ENCODE assay signal across 8 cellular contexts in the genomic region with DNA sequence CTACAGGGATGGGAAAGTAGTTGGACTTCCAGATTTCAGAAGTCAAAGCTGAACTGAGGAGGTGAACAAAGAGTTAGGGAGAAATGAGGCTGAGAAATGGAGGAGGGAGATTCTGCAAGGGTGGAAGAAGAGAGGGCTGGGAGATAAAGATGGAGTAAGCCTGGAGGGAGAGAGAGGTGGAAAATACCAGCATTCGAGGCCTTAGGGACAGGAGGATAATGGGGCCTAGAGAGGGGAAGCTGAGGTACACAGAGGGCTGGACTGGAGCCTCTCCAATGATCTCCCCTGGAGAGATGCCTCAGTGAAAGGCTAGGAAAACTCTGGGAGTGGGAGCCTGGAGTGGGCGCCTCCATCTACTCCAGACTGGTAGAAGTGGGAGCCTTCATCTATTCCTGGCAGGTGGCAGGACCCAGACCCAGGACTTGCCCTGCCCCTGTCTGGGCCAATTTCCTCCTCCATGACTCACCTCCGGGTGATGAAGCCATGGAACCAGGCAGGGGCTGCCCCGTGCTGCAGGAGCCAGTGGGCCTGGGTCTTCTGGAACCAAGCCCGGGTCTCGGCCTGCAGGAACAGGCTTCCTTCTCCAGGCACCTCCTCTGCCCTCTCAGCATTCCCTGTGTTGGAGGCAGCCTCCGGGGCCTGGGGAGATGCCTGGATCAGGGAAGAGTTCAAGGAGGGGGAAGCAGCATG. TPM values are rescaled to one million over a fixed set of nuclear protein-coding genes. Genes with fewer than 3 reads are reported as not detected.
DNase-seq lines count a peak whose midpoint lies in the region; ATAC-seq and TF ChIP-seq lines count a peak whose summit lies in the region.

No MANE protein-coding gene starts in this region.

- peaks cover 3% of the 10 kb centered on the region for H3K9me3 Mint-ChIP-seq in activated naive CD8-positive, alpha-beta T cell treated with anti-CD3 and anti-CD28 coated beads, Interleukin-2, amount 50 U/mL, for 24 hours
- H3K9me3 Mint-ChIP-seq in type B pancreatic cell: no peaks in the 10 kb centered on the region

- no peaks in the 10 kb centered on the region for H3K27me3 Mint-ChIP-seq in activated naive CD8-positive, alpha-beta T cell treated with anti-CD3 and anti-CD28 coated beads, Interleukin-2, amount 50 U/mL, for 24 hours
- peaks cover 47% of the 10 kb centered on the region for H3K27me3 Mint-ChIP-seq in type B pancreatic cell

- ATAC-seq in activated naive CD8-positive, alpha-beta T cell treated with anti-CD3 and anti-CD28 coated beads, Interleukin-2, amount 50 U/mL, for 24 hours: no peak

- DNase-seq in DMS53 (lab: John Stamatoyannopoulos, UW) (peak; percentile 27), DMS53 treated with DMSO at 0.1 percent for 48 hours (lab: John Stamatoyannopoulos, UW; ENCODE audit: unreplicated experiment) (no peak), lung microvascular endothelial cell (ENCODE audit: low read depth in 2 of 2) (peak; percentile 18 to 46), type B pancreatic cell (ENCODE audit: extremely low spot score, unreplicated experiment) (no peak), 8988T (no peak), SKM-1 treated with dmso at 0.1 percent for 144 hours (lab: John Stamatoyannopoulos, UW; ENCODE audit: unreplicated experiment) (no peak), DMS 273 treated with DMSO at 0.1 percent for 48 hours (lab: John Stamatoyannopoulos, UW) (no peak)
- peak; percentile 59 for DNase-seq in activated naive CD8-positive, alpha-beta T cell treated with anti-CD3 and anti-CD28 coated beads, Interleukin-2, amount 50 U/mL, for 24 hours

- peak overlapping the region; percentile 96 for H3K27ac Mint-ChIP-seq in activated naive CD8-positive, alpha-beta T cell treated with anti-CD3 and anti-CD28 coated beads, Interleukin-2, amount 50 U/mL, for 24 hours
- peak overlapping the region; percentile 62 for H3K27ac Mint-ChIP-seq in type B pancreatic cell

- H3K4me1 Mint-ChIP-seq in activated naive CD8-positive, alpha-beta T cell treated with anti-CD3 and anti-CD28 coated beads, Interleukin-2, amount 50 U/mL, for 24 hours: peaks cover 74% of the 10 kb centered on the region
- H3K4me1 Mint-ChIP-seq in type B pancreatic cell (ENCODE audit: unreplicated experiment): peaks cover 25% of the 10 kb centered on the region

- TF ChIP-seq CTCF in type B pancreatic cell (conservative IDR thresholded peaks at IDR 0.05): no peak

- H3K36me3 Mint-ChIP-seq in activated naive CD8-positive, alpha-beta T cell treated with anti-CD3 and anti-CD28 coated beads, Interleukin-2, amount 50 U/mL, for 24 hours (ENCODE audit: low read depth): peaks cover 70% of the 10 kb centered on the region
- no peaks in the 10 kb centered on the region for H3K36me3 Mint-ChIP-seq in type B pancreatic cell

- H3K4me3 Mint-ChIP-seq in activated naive CD8-positive, alpha-beta T cell treated with anti-CD3 and anti-CD28 coated beads, Interleukin-2, amount 50 U/mL, for 24 hours: peak overlapping the region; percentile 91
- peak overlapping the region; percentile 78 for H3K4me3 Mint-ChIP-seq in type B pancreatic cell

RNA-seq across cellular contexts. Expression of gene SH2D2A, which starts 1.9 kb away (rescaled TPM):
- under 0.01 TPM in 1 of 2 replicates, not detected in the other for total RNA-seq in lung microvascular endothelial cell
- 0.48 and 2.2 TPM in 2 replicates for total RNA-seq in type B pancreatic cell (ENCODE audit: low replicate concordance)

RNA-seq across cellular contexts. Expression of gene INSRR, which starts 44.2 kb away (rescaled TPM):
- not detected in 2 replicates for total RNA-seq in lung microvascular endothelial cell
- 1.7 TPM in 1 of 2 replicates, not detected in the other for total RNA-seq in type B pancreatic cell (ENCODE audit: low replicate concordance)

RNA-seq across cellular contexts. Expression of gene NTRK1, which starts 45.9 kb away (rescaled TPM):
- total RNA-seq in lung microvascular endothelial cell: not detected in 2 replicates
- 0.12 and 6.6 TPM in 2 replicates for total RNA-seq in type B pancreatic cell (ENCODE audit: low replicate concordance)

RNA-seq across cellular contexts. Expression of gene PRCC, which starts 47.4 kb away (rescaled TPM):
- 6.8 and 9.3 TPM in 2 replicates for total RNA-seq in lung microvascular endothelial cell
- total RNA-seq in type B pancreatic cell (ENCODE audit: low replicate concordance): 79.1 and 81.8 TPM in 2 replicates

Comparison
In these comparisons a context has a peak if more than half of its experiments do, and no peak if none do; other contexts are left out.
1. DNase-seq: peak in DMS53 (single experiment), activated naive CD8-positive, alpha-beta T cell treated with anti-CD3 and anti-CD28 coated beads, Interleukin-2, amount 50 U/mL, for 24 hours (single experiment) and lung microvascular endothelial cell (2 of 2); none in DMS53 treated with DMSO at 0.1 percent for 48 hours (single experiment), type B pancreatic cell (single experiment), 8988T (single experiment), SKM-1 treated with dmso at 0.1 percent for 144 hours (single experiment) and DMS 273 treated with DMSO at 0.1 percent for 48 hours (single experiment).